In genomic region chr9:69120380-69121154, GRCh38 we compare ENCODE assay signal across 1 cellular context.
A peak's percentile ranks its signal among the peaks of the same experiment; 100 is the strongest.
TF ChIP-seq lines count a peak whose summit lies in the region.

No MANE protein-coding gene starts in this region.

TF ChIP-seq in HepG2, 621 proteins besides CTCF, POLR2A, EP300 and RAD21 (continued from another document and continues in another):
- no peak for TF ChIP-seq AKNA (CRISPR knock-in tag; IDR thresholded peaks at IDR 0.05; ENCODE audit: borderline replicate concordance)
- no peak for TF ChIP-seq CBX2 (IDR thresholded peaks at IDR 0.05; ENCODE audit: low read depth, low read length)
- TF ChIP-seq CBX2 (CRISPR knock-in tag; IDR thresholded peaks at IDR 0.05; ENCODE audit: low read depth) = no peak
- no peak for TF ChIP-seq FOXP1 (IDR thresholded peaks at IDR 0.05)
- peak; percentile 49; the same call in 1 of the 2 replicates for TF ChIP-seq FOXP1 (CRISPR knock-in tag; IDR thresholded peaks at IDR 0.05)
- peak in 1 of 2 experiments; percentile 52; a peak in 1 of 4 replicates for TF ChIP-seq HMGXB4 (CRISPR knock-in tag; IDR thresholded peaks at IDR 0.05; ENCODE audit: borderline replicate concordance in 1 of 2, low read depth in 1 of 2)
- no peak for TF ChIP-seq ZC3H4 (CRISPR knock-in tag; IDR thresholded peaks at IDR 0.05; ENCODE audit: borderline replicate concordance)
- TF ChIP-seq WIZ (CRISPR knock-in tag; IDR thresholded peaks at IDR 0.05) = peak; percentile 41; the same call in 1 of the 2 replicates
- no peak for TF ChIP-seq HNRNPUL1 (IDR thresholded peaks at IDR 0.05; ENCODE audit: low read depth, low read length)
- TF ChIP-seq ZNF616 (CRISPR knock-in tag; IDR thresholded peaks at IDR 0.05; ENCODE audit: low read depth) = no peak
- TF ChIP-seq ELF3 (CRISPR knock-in tag; IDR thresholded peaks at IDR 0.05) = peak; percentile 89
- no peak for TF ChIP-seq JUN (CRISPR knock-in tag; IDR thresholded peaks at IDR 0.05)
- no peak for TF ChIP-seq ARNT (IDR thresholded peaks at IDR 0.05)
- peak; percentile 51; the same call in 1 of the 2 replicates for TF ChIP-seq GFI1 (CRISPR knock-in tag; IDR thresholded peaks at IDR 0.05; ENCODE audit: borderline replicate concordance)
- TF ChIP-seq SCMH1 (CRISPR knock-in tag; IDR thresholded peaks at IDR 0.05; ENCODE audit: borderline replicate concordance) = no peak
- TF ChIP-seq MAFK (conservative IDR thresholded peaks at IDR 0.05 in 1 of 2, IDR thresholded peaks at IDR 0.05 in 1 of 2; ENCODE audit: low read length in 2 of 2) = no peak
- no peak for TF ChIP-seq BCL3 (CRISPR knock-in tag; IDR thresholded peaks at IDR 0.05)
- TF ChIP-seq ZNF253 (CRISPR knock-in tag; IDR thresholded peaks at IDR 0.05; ENCODE audit: borderline replicate concordance) = no peak
- no peak for TF ChIP-seq HNRNPLL (IDR thresholded peaks at IDR 0.05; ENCODE audit: low read depth, low read length, poor library complexity, severe bottlenecking)
- TF ChIP-seq TCF7L2 (IDR thresholded peaks at IDR 0.05; ENCODE audit: low read depth, low read length) = no peak
- TF ChIP-seq, protein P1, sequence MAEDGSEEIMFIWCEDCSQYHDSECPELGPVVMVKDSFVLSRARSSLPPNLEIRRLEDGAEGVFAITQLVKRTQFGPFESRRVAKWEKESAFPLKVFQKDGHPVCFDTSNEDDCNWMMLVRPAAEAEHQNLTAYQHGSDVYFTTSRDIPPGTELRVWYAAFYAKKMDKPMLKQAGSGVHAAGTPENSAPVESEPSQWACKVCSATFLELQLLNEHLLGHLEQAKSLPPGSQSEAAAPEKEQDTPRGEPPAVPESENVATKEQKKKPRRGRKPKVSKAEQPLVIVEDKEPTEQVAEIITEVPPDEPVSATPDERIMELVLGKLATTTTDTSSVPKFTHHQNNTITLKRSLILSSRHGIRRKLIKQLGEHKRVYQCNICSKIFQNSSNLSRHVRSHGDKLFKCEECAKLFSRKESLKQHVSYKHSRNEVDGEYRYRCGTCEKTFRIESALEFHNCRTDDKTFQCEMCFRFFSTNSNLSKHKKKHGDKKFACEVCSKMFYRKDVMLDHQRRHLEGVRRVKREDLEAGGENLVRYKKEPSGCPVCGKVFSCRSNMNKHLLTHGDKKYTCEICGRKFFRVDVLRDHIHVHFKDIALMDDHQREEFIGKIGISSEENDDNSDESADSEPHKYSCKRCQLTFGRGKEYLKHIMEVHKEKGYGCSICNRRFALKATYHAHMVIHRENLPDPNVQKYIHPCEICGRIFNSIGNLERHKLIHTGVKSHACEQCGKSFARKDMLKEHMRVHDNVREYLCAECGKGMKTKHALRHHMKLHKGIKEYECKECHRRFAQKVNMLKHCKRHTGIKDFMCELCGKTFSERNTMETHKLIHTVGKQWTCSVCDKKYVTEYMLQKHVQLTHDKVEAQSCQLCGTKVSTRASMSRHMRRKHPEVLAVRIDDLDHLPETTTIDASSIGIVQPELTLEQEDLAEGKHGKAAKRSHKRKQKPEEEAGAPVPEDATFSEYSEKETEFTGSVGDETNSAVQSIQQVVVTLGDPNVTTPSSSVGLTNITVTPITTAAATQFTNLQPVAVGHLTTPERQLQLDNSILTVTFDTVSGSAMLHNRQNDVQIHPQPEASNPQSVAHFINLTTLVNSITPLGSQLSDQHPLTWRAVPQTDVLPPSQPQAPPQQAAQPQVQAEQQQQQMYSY (CRISPR knock-in tag; IDR thresholded peaks at IDR 0.05) = peak; percentile 46; the same call in 1 of the 2 replicates
- TF ChIP-seq, protein P2, sequence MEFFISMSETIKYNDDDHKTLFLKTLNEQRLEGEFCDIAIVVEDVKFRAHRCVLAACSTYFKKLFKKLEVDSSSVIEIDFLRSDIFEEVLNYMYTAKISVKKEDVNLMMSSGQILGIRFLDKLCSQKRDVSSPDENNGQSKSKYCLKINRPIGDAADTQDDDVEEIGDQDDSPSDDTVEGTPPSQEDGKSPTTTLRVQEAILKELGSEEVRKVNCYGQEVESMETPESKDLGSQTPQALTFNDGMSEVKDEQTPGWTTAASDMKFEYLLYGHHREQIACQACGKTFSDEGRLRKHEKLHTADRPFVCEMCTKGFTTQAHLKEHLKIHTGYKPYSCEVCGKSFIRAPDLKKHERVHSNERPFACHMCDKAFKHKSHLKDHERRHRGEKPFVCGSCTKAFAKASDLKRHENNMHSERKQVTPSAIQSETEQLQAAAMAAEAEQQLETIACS (CRISPR knock-in tag; IDR thresholded peaks at IDR 0.05) = no peak
- TF ChIP-seq REPIN1 (CRISPR knock-in tag; IDR thresholded peaks at IDR 0.05; ENCODE audit: borderline replicate concordance, low read depth) = no peak
- 0 out of 2 replicates have a peak, but pooled peaks have one; percentile 9 for TF ChIP-seq NRL (CRISPR knock-in tag; IDR thresholded peaks at IDR 0.05; ENCODE audit: borderline replicate concordance)
- TF ChIP-seq ZNF143 (CRISPR knock-in tag; IDR thresholded peaks at IDR 0.05) = peak; percentile 40; the same call in 1 of the 2 replicates
- TF ChIP-seq ATF6 (CRISPR knock-in tag; conservative IDR thresholded peaks at IDR 0.05) = no peak; the same call in 1 of the 2 replicates
- TF ChIP-seq SYNCRIP (IDR thresholded peaks at IDR 0.05; ENCODE audit: insufficient read depth, low read depth, low read length) = no peak
- TF ChIP-seq ZMAT5 (CRISPR knock-in tag; IDR thresholded peaks at IDR 0.05; ENCODE audit: borderline replicate concordance, low read depth) = no peak
- no peak for TF ChIP-seq STAT5B (CRISPR knock-in tag; IDR thresholded peaks at IDR 0.05)
- peak; percentile 30; the same call in 1 of the 2 replicates for TF ChIP-seq SPEN (CRISPR knock-in tag; IDR thresholded peaks at IDR 0.05; ENCODE audit: low read depth)
- TF ChIP-seq ZNF746 (CRISPR knock-in tag; IDR thresholded peaks at IDR 0.05) = peak; percentile 89; the same call in 1 of the 2 replicates
- TF ChIP-seq SP140L (CRISPR knock-in tag; IDR thresholded peaks at IDR 0.05; ENCODE audit: borderline replicate concordance) = peak; percentile 64; the same call in 1 of the 2 replicates
- no peak; the same call in 1 of the 2 replicates for TF ChIP-seq DMAP1 (CRISPR knock-in tag; IDR thresholded peaks at IDR 0.05)
- peak; percentile 91 for TF ChIP-seq ZEB1 (IDR thresholded peaks at IDR 0.05; ENCODE audit: insufficient replicate concordance, low read depth)
- TF ChIP-seq ZSCAN31 (CRISPR knock-in tag; IDR thresholded peaks at IDR 0.05; ENCODE audit: low read depth) = peak; percentile 36; the same call in 1 of the 2 replicates
- TF ChIP-seq HOXA3 (CRISPR knock-in tag; IDR thresholded peaks at IDR 0.05) = no peak
- TF ChIP-seq KAT7 (CRISPR knock-in tag; IDR thresholded peaks at IDR 0.05; ENCODE audit: borderline replicate concordance) = no peak
- no peak for TF ChIP-seq ZKSCAN8 (CRISPR knock-in tag; IDR thresholded peaks at IDR 0.05; ENCODE audit: borderline replicate concordance)
- TF ChIP-seq THYN1 (CRISPR knock-in tag; IDR thresholded peaks at IDR 0.05; ENCODE audit: borderline replicate concordance, low read depth) = no peak
- no peak; the same call in 1 of the 2 replicates for TF ChIP-seq ZNF460 (CRISPR knock-in tag; IDR thresholded peaks at IDR 0.05; ENCODE audit: borderline replicate concordance)
- 0 out of 2 replicates have a peak, but pooled peaks have one; percentile 12 for TF ChIP-seq KDM5B (CRISPR knock-in tag; IDR thresholded peaks at IDR 0.05; ENCODE audit: borderline replicate concordance)
- TF ChIP-seq ZNF317 (CRISPR knock-in tag; IDR thresholded peaks at IDR 0.05) = 0 out of 2 replicates have a peak, but pooled peaks have one; percentile 19
- TF ChIP-seq ADNP (CRISPR knock-in tag; IDR thresholded peaks at IDR 0.05) = no peak
- TF ChIP-seq ISL2 (CRISPR knock-in tag; IDR thresholded peaks at IDR 0.05) = peak; percentile 31; the same call in 1 of the 2 replicates
